Comparison of ENCODE assay signal across 19 cellular contexts in genomic region chr19:2604747-2605329, GRCh38.
"Had no signal": no experiment of that assay in that cellular context is flagged by ENCODE, and none has a peak within 500 bp of the region (broad histone marks: within the 10 kb centered on the region; RNA-seq: fewer than 3 reads in every experiment).

No MANE protein-coding gene starts in this region.

- H3K27ac ChIP-seq: body of pancreas had no signal

- H3K27me3 ChIP-seq: body of pancreas had no signal

- DNase-seq: activated CD4-positive, alpha-beta T cell treated with anti-CD3 and anti-CD28 coated beads for 48 hours; activated CD4-positive, alpha-beta T cell treated with anti-CD3 and anti-CD28 coated beads, Interleukin-2, amount 50 U/mL, for 4 hours; activated CD4-positive, CD25-positive, alpha-beta regulatory T cell treated with anti-CD3 and anti-CD28 coated beads, Interleukin-2, amount 50 U/mL, for 72 hours; activated CD8-positive, alpha-beta T cell treated with anti-CD3 and anti-CD28 coated beads, Interleukin-2, amount 10 ng/mL, durations not matched to agents 7 days and 5 days; activated naive CD4-positive, alpha-beta T cell; activated T-cell treated with anti-CD3 and anti-CD28 coated beads, Interleukin-2, amount 50 U/mL, for 72 hours; MM.1S; NCI-H1105; NCI-H1436; NCI-H187; NCI-H2081; NCI-H446; NCI-H524; PC-3; SIG-M5; T-helper 17 cell; T-helper 9 cell had no signal

- H3K4me3 ChIP-seq: body of pancreas had no signal

- ATAC-seq: activated CD8-positive, alpha-beta T cell treated with anti-CD3 and anti-CD28 coated beads, Interleukin-2, amount 10 ng/mL, durations not matched to agents 7 days and 5 days; activated T-cell treated with anti-CD3 and anti-CD28 coated beads, Interleukin-2, amount 50 U/mL, for 72 hours; body of pancreas; PC-3; T-helper 17 cell; WTC11 had no signal

- H3K9me3 ChIP-seq: body of pancreas had no signal
